ENCODE assay signal across 8 cellular contexts in the genomic region with DNA sequence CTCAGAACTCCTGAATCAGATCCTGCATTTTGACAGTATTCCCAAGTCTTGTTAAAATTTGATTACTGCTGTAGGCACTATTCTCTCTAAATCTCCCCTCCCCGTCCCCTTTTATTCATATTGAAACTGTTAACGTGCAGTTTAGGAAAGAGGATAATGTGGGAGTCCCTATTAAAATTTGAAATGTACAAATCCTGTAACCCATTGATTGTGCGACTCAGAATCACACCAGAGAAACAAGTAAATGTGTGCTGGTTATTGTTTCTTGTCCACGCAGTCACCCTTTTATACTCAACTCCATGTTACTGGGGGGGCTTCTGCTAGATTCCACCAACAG. TPM values are rescaled to one million over a fixed set of nuclear protein-coding genes. Genes with fewer than 3 reads are reported as not detected.
DNase-seq lines count a peak whose midpoint lies in the region; ATAC-seq and TF ChIP-seq lines count a peak whose summit lies in the region.

No MANE protein-coding gene starts in this region.

- peaks cover 10% of the 10 kb centered on the region for H3K36me3 Mint-ChIP-seq in activated T-cell treated with anti-CD3 and anti-CD28 coated beads, Interleukin-2, amount 50 U/mL, for 4 hours (ENCODE audit: insufficient read depth)

- TF ChIP-seq POLR2A in right lobe of liver (IDR thresholded peaks at IDR 0.05), result no peak
- TF ChIP-seq POLR2A in tibial nerve (IDR thresholded peaks at IDR 0.05), result no peak

- in situ Hi-C loops in astrocyte of the cerebellum (cut with HindIII; ENCODE audit: low sequenced_read_pairs), result no loop called here

- no peak for ATAC-seq in activated T-cell treated with anti-CD3 and anti-CD28 coated beads, Interleukin-2, amount 50 U/mL, for 4 hours
- ATAC-seq in right lobe of liver, result no peak

- H3K9me3 Mint-ChIP-seq in activated T-cell treated with anti-CD3 and anti-CD28 coated beads, Interleukin-2, amount 50 U/mL, for 4 hours, result no peaks in the 10 kb centered on the region

- DNase-seq in activated T-cell treated with anti-CD3 and anti-CD28 coated beads, Interleukin-2, amount 50 U/mL, for 4 hours, result no peak
- no peak for DNase-seq in activated T-cell treated with anti-CD3 and anti-CD28 coated beads, Interleukin-2, amount 50 U/mL, for 48 hours
- DNase-seq in astrocyte of the cerebellum (ENCODE audit: low read depth) (no peak), right lobe of liver (no peak), tibial nerve (ENCODE audit: low spot score in 2 of 2) (no peak), D341Med (ENCODE audit: low spot score) (no peak), NCI-H1092 treated with DMSO at 0.1 percent for 48 hours (lab: John Stamatoyannopoulos, UW) (no peak), NCI-H2029 (lab: John Stamatoyannopoulos, UW) (no peak)

- no peaks in the 10 kb centered on the region for H3K9me3 ChIP-seq in right lobe of liver
- H3K9me3 ChIP-seq in tibial nerve, result no peaks in the 10 kb centered on the region

- H3K4me3 ChIP-seq in astrocyte of the cerebellum (ENCODE audit: low read depth, low read length) (peak overlapping the region; percentile 84), right lobe of liver (peak overlapping the region; percentile 13 to 98 (median 84)), tibial nerve (peak overlapping the region in 3 of 4 donors; percentile 62 to 75 (median 70))

- H3K4me1 Mint-ChIP-seq in activated T-cell treated with anti-CD3 and anti-CD28 coated beads, Interleukin-2, amount 50 U/mL, for 4 hours (ENCODE audit: low read depth), result peaks cover 44% of the 10 kb centered on the region

- H3K4me3 Mint-ChIP-seq in activated T-cell treated with anti-CD3 and anti-CD28 coated beads, Interleukin-2, amount 50 U/mL, for 4 hours, result peak overlapping the region; percentile 93

- H3K27ac ChIP-seq in right lobe of liver, result peak overlapping the region; percentile 36 to 64 (median 42)
- peak overlapping the region; percentile 35 to 90 (median 87) for H3K27ac ChIP-seq in tibial nerve

- intact Hi-C loops in right lobe of liver (cut with DNase I), result no loop called here

- 46% methylated on average over 4 of the region's 4 CpGs for WGBS in right lobe of liver (ENCODE audit: insufficient coverage, low coverage, low lambda C conversion rate, missing lambda C conversion rate)
- 38 to 46% methylated on average over 4 of the region's 4 CpGs for WGBS in tibial nerve, 2 donors

- H3K36me3 ChIP-seq in right lobe of liver, result no peaks in the 10 kb centered on the region
- H3K36me3 ChIP-seq in tibial nerve, result peaks cover 0 to 14% (median 0%) of the 10 kb centered on the region in 3 donors

- no peaks in the 10 kb centered on the region for H3K27me3 ChIP-seq in right lobe of liver
- H3K27me3 ChIP-seq in tibial nerve, result no peaks in the 10 kb centered on the region

- TF ChIP-seq CTCF in astrocyte of the cerebellum (IDR thresholded peaks at IDR 0.05; ENCODE audit: low read depth, low read length, missing control alignments) (no peak), right lobe of liver (IDR thresholded peaks at IDR 0.05) (no peak), tibial nerve (IDR thresholded peaks at IDR 0.05) (no peak)

- no peaks in the 10 kb centered on the region for H3K27me3 Mint-ChIP-seq in activated T-cell treated with anti-CD3 and anti-CD28 coated beads, Interleukin-2, amount 50 U/mL, for 4 hours (ENCODE audit: low read depth)

- H3K4me1 ChIP-seq in right lobe of liver (peaks cover 0 to 8% (median 2%) of the 10 kb centered on the region in 4 donors), tibial nerve (peaks cover 0 to 33% (median 14%) of the 10 kb centered on the region in 4 donors)

- TF ChIP-seq EP300 in tibial nerve (IDR thresholded peaks at IDR 0.05), result no peak

RNA-seq across cellular contexts. Expression of gene LTN1, which starts 0.6 kb away (rescaled TPM):
- total RNA-seq in activated T-cell treated with anti-CD3 and anti-CD28 coated beads, Interleukin-2, amount 50 U/mL, for 4 hours, result 10 to 100 TPM; 19.6 to 21.7 (median 20.6) TPM
- total RNA-seq in right lobe of liver, result 10 to 100 TPM; 10.7 to 13.9 (median 12.7) TPM
- 10 to 100 TPM; 25.2 to 45.4 (median 29.4) TPM for total RNA-seq in tibial nerve

RNA-seq across cellular contexts. Expression of gene RWDD2B, which starts 25.9 kb away (rescaled TPM):
- 1 to 10 TPM; 6.9 to 8.5 (median 7.0) TPM for total RNA-seq in activated T-cell treated with anti-CD3 and anti-CD28 coated beads, Interleukin-2, amount 50 U/mL, for 4 hours
- total RNA-seq in right lobe of liver (10 to 100 TPM; 11.6 to 22.0 (median 14.7) TPM), tibial nerve (10 to 100 TPM in 2 of 4 donors, 1 to 10 TPM in 2; 7.2 to 14.6 (median 9.9) TPM)

RNA-seq across cellular contexts. Expression of gene USP16, which starts 31.2 kb away (rescaled TPM):
- total RNA-seq in activated T-cell treated with anti-CD3 and anti-CD28 coated beads, Interleukin-2, amount 50 U/mL, for 4 hours, result 10 to 100 TPM; 54.7 to 61.1 (median 58.0) TPM
- total RNA-seq in right lobe of liver, result 10 to 100 TPM; 14.1 to 20.5 (median 17.4) TPM
- 10 to 100 TPM; 29.2 to 43.1 (median 33.8) TPM for total RNA-seq in tibial nerve
